In genomic region chr5:97183100-97183929, GRCh38 we compare ENCODE assay signal across 8 cellular contexts.
DNase-seq lines count a peak whose midpoint lies in the region; ATAC-seq and TF ChIP-seq lines count a peak whose summit lies in the region.

Gene RIOK2, minus strand, starts transcription at chr5:97183247. Its CDS starts 56 bp downstream, at chr5:97183191.

- peak; percentile 84 for DNase-seq in AG09319 (ENCODE audit: extremely low read depth, low read depth)
- DNase-seq in NCI-H446 treated with DMSO at 0.1 percent for 48 hours (lab: John Stamatoyannopoulos, UW) = peak; percentile 93
- peak; percentile 97 for DNase-seq in cerebellar cortex (ENCODE audit: low spot score)
- peak; percentile 97 for DNase-seq in islet precursor cell
- peak; percentile 88 to 93 (median 92) for DNase-seq in stimulated activated CD4-positive, alpha-beta T cell treated with anti-CD3 and anti-CD28 coated beads, Interleukin-12 subunit alpha, Interleukin-12 subunit beta, amount 100 ng/mL, for 48 hours (ENCODE audit: low read depth in 2 of 3, low spot score in 1 of 3)

- TF ChIP-seq CTCF in AG09319 (IDR thresholded peaks at IDR 0.05; ENCODE audit: low read depth, low read length) = no peak

- peak; percentile 90 for ATAC-seq in GM19035 (IDR thresholded peaks at IDR 0.05; ENCODE audit: unreplicated experiment)
- peak; percentile 92 for ATAC-seq in HG03354 (IDR thresholded peaks at IDR 0.05; ENCODE audit: poor library complexity, severe bottlenecking, unreplicated experiment)
- ATAC-seq in activated CD4-positive, CD25-positive, alpha-beta regulatory T cell treated with anti-CD3 and anti-CD28 coated beads, Interleukin-2, amount 50 U/mL, for 24 hours = peak; percentile 92 to 93

Comparison
In these comparisons a context has a peak if more than half of its experiments do, and no peak if none do; other contexts are left out.
1. Peak in every context shown above with its lines: DNase-seq and ATAC-seq.